ENCODE assay signal across 16 cellular contexts in the genomic region with DNA sequence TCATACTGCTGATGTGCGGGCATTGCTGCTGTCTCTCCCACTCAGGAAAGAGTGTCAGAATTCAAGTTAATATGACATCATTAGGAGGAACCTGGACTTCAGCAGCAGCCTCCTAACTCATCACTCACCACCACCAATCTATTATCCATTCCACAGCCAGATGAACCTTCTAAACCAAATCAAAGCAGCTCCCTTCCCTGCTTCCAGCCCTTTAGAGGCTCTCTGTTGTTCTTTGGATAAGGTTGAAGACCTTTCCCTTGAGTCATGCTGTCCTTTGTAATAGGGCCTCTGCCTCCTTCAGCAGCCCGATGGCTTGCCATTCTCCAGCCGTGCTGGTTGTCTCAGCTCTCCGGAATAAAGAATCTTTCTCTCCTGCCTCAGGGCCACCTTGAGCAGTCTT.
DNase-seq lines count a peak whose midpoint lies in the region; ATAC-seq, FAIRE-seq and TF ChIP-seq lines count a peak whose summit lies in the region.
"Had no signal": no experiment of that assay in that cellular context is flagged by ENCODE, and none has a peak within 500 bp of the region (broad histone marks: within the 10 kb centered on the region; RNA-seq: fewer than 3 reads in every experiment).

No MANE protein-coding gene starts in this region.

- H3K9me3 Mint-ChIP-seq in GM23338 (no peaks in the 10 kb centered on the region; the same call in 2 of the 3 replicates), astrocyte (ENCODE audit: unreplicated experiment) (peaks cover 13% of the 10 kb centered on the region)
- H3K9me3 Mint-ChIP-seq: CD8-positive, alpha-beta memory T cell had no signal

- H2BK12ac ChIP-seq in mesenchymal stem cell (ENCODE audit: low read length in 2 of 2): peak overlapping the region; percentile 6 to 85

- no peak overlapping the region for H3K23ac ChIP-seq in mesenchymal stem cell (ENCODE audit: low read length in 2 of 2)

- H3K36me3 ChIP-seq in GM23338 (ENCODE audit: insufficient read depth): no peaks in the 10 kb centered on the region
- no peaks in the 10 kb centered on the region for H3K36me3 ChIP-seq in astrocyte (ENCODE audit: insufficient read depth, low read length)
- H3K36me3 ChIP-seq in mesenchymal stem cell (ENCODE audit: control insufficient read depth in 1 of 2, insufficient read depth in 2 of 2, low read depth in 1 of 2, low read length in 2 of 2): no peaks in the 10 kb centered on the region
- no peaks in the 10 kb centered on the region for H3K36me3 ChIP-seq in smooth muscle cell (ENCODE audit: low read depth)
- H3K36me3 ChIP-seq: BLaER1 had no signal

- peak overlapping the region; percentile 48 to 64 for H3K18ac ChIP-seq in mesenchymal stem cell (ENCODE audit: low read depth in 1 of 2, low read length in 2 of 2)

- H2BK5ac ChIP-seq in mesenchymal stem cell (ENCODE audit: low read depth, low read length, poor library complexity, severe bottlenecking): no peak overlapping the region

- H3K4me3 ChIP-seq in GM23338 (no peak overlapping the region), astrocyte (ENCODE audit: insufficient read depth, low read depth, low read length) (no peak overlapping the region), mesenchymal stem cell (ENCODE audit: insufficient read depth in 1 of 2, low read depth in 1 of 2, low read length in 2 of 2) (no peak overlapping the region), smooth muscle cell (no peak overlapping the region)
- H3K4me3 ChIP-seq: BLaER1 had no signal

- no peaks in the 10 kb centered on the region for H3K9me3 ChIP-seq in astrocyte (ENCODE audit: insufficient read depth, low read depth, low read length)
- peaks cover 5% of the 10 kb centered on the region for H3K9me3 ChIP-seq in mesenchymal stem cell (ENCODE audit: control insufficient read depth, low read length)
- H3K9me3 ChIP-seq in smooth muscle cell (replicated peaks; ENCODE audit: low read depth): no peaks in the 10 kb centered on the region
- H3K9me3 ChIP-seq: BLaER1, Caco-2 had no signal

- DNase-seq in GM23338 (ENCODE audit: low spot score): no peak
- peak; percentile 24 for DNase-seq in astrocyte (ENCODE audit: low read depth)
- DNase-seq in mesenchymal stem cell: no peak
- no peak for DNase-seq in smooth muscle cell (lab: John Stamatoyannopoulos, UW; ENCODE audit: unreplicated experiment)
- DNase-seq in Kasumi-1 (lab: John Stamatoyannopoulos, UW): no peak
- DNase-seq: 8988T; Caco-2; CD8-positive, alpha-beta memory T cell; DND-41; GDM1; GOT3 had no signal

- no peaks in the 10 kb centered on the region for H3K79me1 ChIP-seq in mesenchymal stem cell (replicated peaks; ENCODE audit: low read length, poor library complexity, severe bottlenecking)

- H4K91ac ChIP-seq in mesenchymal stem cell (ENCODE audit: low read length): peak overlapping the region; percentile 79

- FAIRE-seq in astrocyte (lab: Jason Lieb, UNC): peak; percentile 69
- FAIRE-seq: GM12892 had no signal

- ATAC-seq in GM23338 (no peak), GM18502 (IDR thresholded peaks at IDR 0.05; ENCODE audit: poor library complexity, unreplicated experiment) (no peak), HG03457 (IDR thresholded peaks at IDR 0.05; ENCODE audit: unreplicated experiment) (no peak)

- H3K4me2 ChIP-seq in GM23338 (no peak overlapping the region), astrocyte (ENCODE audit: low read length) (peak overlapping the region; percentile 7), mesenchymal stem cell (ENCODE audit: low read length, poor library complexity, severe bottlenecking) (no peak overlapping the region), smooth muscle cell (no peak overlapping the region)
- H3K4me2 ChIP-seq: BLaER1 had no signal

- H4K8ac ChIP-seq in mesenchymal stem cell (ENCODE audit: low read length): peak overlapping the region; percentile 10

- no peak overlapping the region for H3K4me3 Mint-ChIP-seq in GM23338
- no peak overlapping the region for H3K4me3 Mint-ChIP-seq in astrocyte (ENCODE audit: unreplicated experiment)
- H3K4me3 Mint-ChIP-seq: CD8-positive, alpha-beta memory T cell had no signal

- H3K9me2 ChIP-seq in GM23338 (ENCODE audit: insufficient read depth): peaks cover 14% of the 10 kb centered on the region; the same call in 1 of the 2 replicates

- H2BK15ac ChIP-seq in mesenchymal stem cell (ENCODE audit: low read depth, poor library complexity, severe bottlenecking): peak overlapping the region; percentile 2

- TF ChIP-seq CTCF in GM23338 (conservative IDR thresholded peaks at IDR 0.05; ENCODE audit: low read depth in 2 of 2) (no peak), astrocyte (IDR thresholded peaks at IDR 0.05; ENCODE audit: insufficient read depth, low read depth, low read length) (no peak), smooth muscle cell (IDR thresholded peaks at IDR 0.05; ENCODE audit: borderline replicate concordance, insufficient read depth, poor library complexity, severe bottlenecking) (no peak)

- no peak overlapping the region for H2BK120ac ChIP-seq in mesenchymal stem cell (ENCODE audit: low read depth, low read length)

- H2AFZ ChIP-seq in GM23338: no peak overlapping the region; the same call in 1 of the 2 replicates
- no peak overlapping the region for H2AFZ ChIP-seq in astrocyte (ENCODE audit: low read depth, low read length)
- H2AFZ ChIP-seq in mesenchymal stem cell (ENCODE audit: low read depth, low read length): no peak overlapping the region
- H2AFZ ChIP-seq in smooth muscle cell (ENCODE audit: low read depth): no peak overlapping the region

- H3K4me1 Mint-ChIP-seq in GM23338 (peaks cover 20% of the 10 kb centered on the region), astrocyte (ENCODE audit: low read depth, unreplicated experiment) (peaks cover 10% of the 10 kb centered on the region)
- H3K4me1 Mint-ChIP-seq: CD8-positive, alpha-beta memory T cell had no signal

- H3K4me1 ChIP-seq in GM23338 (ENCODE audit: insufficient read depth): peaks cover 19% of the 10 kb centered on the region
- peaks cover 10% of the 10 kb centered on the region for H3K4me1 ChIP-seq in astrocyte (ENCODE audit: insufficient read depth, low read length)
- H3K4me1 ChIP-seq in mesenchymal stem cell (ENCODE audit: control insufficient read depth, insufficient read depth, low read depth, low read length): peaks cover 7% of the 10 kb centered on the region
- no peaks in the 10 kb centered on the region for H3K4me1 ChIP-seq in smooth muscle cell (ENCODE audit: low read depth)
- H3K4me1 ChIP-seq: Caco-2 had no signal

- H3K79me2 ChIP-seq in GM23338 (replicated peaks; ENCODE audit: insufficient read depth): no peaks in the 10 kb centered on the region
- no peaks in the 10 kb centered on the region for H3K79me2 ChIP-seq in astrocyte (ENCODE audit: insufficient read depth, low read length)
- H3K79me2 ChIP-seq in smooth muscle cell (ENCODE audit: low read depth): no peaks in the 10 kb centered on the region

- peak overlapping the region in 1 of 2 experiments; percentile 9 for H3K4ac ChIP-seq in mesenchymal stem cell (ENCODE audit: low read depth in 1 of 2, low read length in 2 of 2)

- H3K9ac ChIP-seq in astrocyte (ENCODE audit: low read length) (no peak overlapping the region), mesenchymal stem cell (ENCODE audit: low read length) (no peak overlapping the region), smooth muscle cell (ENCODE audit: low read depth) (no peak overlapping the region)
- H3K9ac ChIP-seq: BLaER1 had no signal

- H3K27ac Mint-ChIP-seq in GM23338 (0 out of 2 replicates have a peak overlapping the region, but pooled peaks have one; percentile 20), astrocyte (ENCODE audit: unreplicated experiment) (no peak overlapping the region)
- H3K27ac Mint-ChIP-seq: CD8-positive, alpha-beta memory T cell had no signal

- no peak overlapping the region for H3K14ac ChIP-seq in mesenchymal stem cell (ENCODE audit: low read length in 2 of 2)

- H3F3A ChIP-seq in GM23338 (replicated peaks; ENCODE audit: low read depth): no peaks in the 10 kb centered on the region
- no peaks in the 10 kb centered on the region for H3F3A ChIP-seq in smooth muscle cell (ENCODE audit: low read depth)

- H4K20me1 ChIP-seq in GM23338 (replicated peaks; ENCODE audit: insufficient read depth) (no peaks in the 10 kb centered on the region), astrocyte (ENCODE audit: insufficient read depth, low read length) (no peaks in the 10 kb centered on the region), smooth muscle cell (ENCODE audit: low read depth) (no peaks in the 10 kb centered on the region)
- H4K20me1 ChIP-seq: BLaER1 had no signal

- WGBS in mesenchymal stem cell: 93% methylated on average over 4 of the region's 4 CpGs
- WGBS in smooth muscle cell (ENCODE audit: low lambda C conversion rate): 86% methylated on average over 4 of the region's 4 CpGs

- H3K27me3 ChIP-seq in GM23338 (ENCODE audit: insufficient read depth) (no peaks in the 10 kb centered on the region), astrocyte (ENCODE audit: insufficient read depth, low read length) (no peaks in the 10 kb centered on the region), mesenchymal stem cell (ENCODE audit: control insufficient read depth in 1 of 2, insufficient read depth in 1 of 2, low read length in 2 of 2) (peaks cover 0 to 8% of the 10 kb centered on the region in 2 experiments), smooth muscle cell (ENCODE audit: low read depth) (no peaks in the 10 kb centered on the region)
- H3K27me3 ChIP-seq: BLaER1 had no signal

- H3K36me3 Mint-ChIP-seq in GM23338 (ENCODE audit: low read depth) (no peaks in the 10 kb centered on the region), astrocyte (ENCODE audit: low read depth, unreplicated experiment) (no peaks in the 10 kb centered on the region)

- H3K27me3 Mint-ChIP-seq in GM23338 (ENCODE audit: insufficient read depth, low read depth, poor library complexity): peaks cover 6% of the 10 kb centered on the region
- peaks cover 6% of the 10 kb centered on the region for H3K27me3 Mint-ChIP-seq in astrocyte (ENCODE audit: low read depth, unreplicated experiment)

- no peak overlapping the region for H3K27ac ChIP-seq in GM23338 (ENCODE audit: low read depth)
- no peak overlapping the region for H3K27ac ChIP-seq in astrocyte (ENCODE audit: low read depth, low read length)
- no peak overlapping the region for H3K27ac ChIP-seq in mesenchymal stem cell (ENCODE audit: low read length, poor library complexity, severe bottlenecking)
- H3K27ac ChIP-seq in smooth muscle cell (ENCODE audit: low read depth): peak overlapping the region; percentile 88
- H3K27ac ChIP-seq: BLaER1, HL-60 had no signal

- no peak overlapping the region for H2AK5ac ChIP-seq in mesenchymal stem cell (ENCODE audit: low read length, severe bottlenecking)

TF ChIP-seq in GM23338, 12 proteins besides CTCF, POLR2A, EP300 and RAD21 (continues in another document):
- TF ChIP-seq STAT1 (IDR thresholded peaks at IDR 0.05; ENCODE audit: unreplicated experiment) (no peak), EZH2phosphoT487 (IDR thresholded peaks at IDR 0.05; ENCODE audit: unreplicated experiment) (no peak), ZNF114 (CRISPR knock-in tag; IDR thresholded peaks at IDR 0.05) (no peak), EZH2 (IDR thresholded peaks at IDR 0.05; ENCODE audit: low read depth, unreplicated experiment) (no peak), JUNB (IDR thresholded peaks at IDR 0.05; ENCODE audit: unreplicated experiment) (no peak)
